8 cellular contexts compared by ENCODE assay signal in genomic region chr11:99739464-99740089, GRCh38.
DNase-seq lines count a peak whose midpoint lies in the region; ATAC-seq and TF ChIP-seq lines count a peak whose summit lies in the region.

No MANE protein-coding gene starts in this region.

- H3K27me3 ChIP-seq in H7 (ENCODE audit: control insufficient read depth, insufficient read depth, low read length): no peaks in the 10 kb centered on the region

- no peaks in the 10 kb centered on the region for H3K27me3 Mint-ChIP-seq in neural crest cell (ENCODE audit: low read depth)
- no peaks in the 10 kb centered on the region for H3K27me3 Mint-ChIP-seq in natural killer cell treated with Interleukin-12 subunit alpha and Interleukin-12 subunit beta and Interleukin-15 and Interleukin-18, amount 100 ng/mL, for 72 hours

- no peaks in the 10 kb centered on the region for H3K4me1 Mint-ChIP-seq in neural crest cell
- H3K4me1 Mint-ChIP-seq in natural killer cell treated with Interleukin-12 subunit alpha and Interleukin-12 subunit beta and Interleukin-15 and Interleukin-18, amount 100 ng/mL, for 72 hours (ENCODE audit: low read depth in 2 of 2): no peaks in the 10 kb centered on the region

- H3K4me3 ChIP-seq in H7 (ENCODE audit: insufficient read depth, low read depth, low read length) (no peak overlapping the region), cardiac fibroblast (replicated peaks in 1 of 2; ENCODE audit: low read depth in 2 of 2, low read length in 2 of 2) (no peak overlapping the region)

- no peak overlapping the region for H3K4me3 Mint-ChIP-seq in neural crest cell
- H3K4me3 Mint-ChIP-seq in natural killer cell treated with Interleukin-12 subunit alpha and Interleukin-12 subunit beta and Interleukin-15 and Interleukin-18, amount 100 ng/mL, for 72 hours: no peak overlapping the region

- no peaks in the 10 kb centered on the region for H3K36me3 ChIP-seq in H7 (replicated peaks; ENCODE audit: control insufficient read depth, insufficient read depth, low read length)

- DNase-seq in AG08395 (ENCODE audit: low spot score) (peak; percentile 1), H7 (peak; percentile 45), NCI-H526 treated with DMSO at 0.1 percent for 48 hours (lab: John Stamatoyannopoulos, UW) (peak; percentile 68), cardiac fibroblast (ENCODE audit: low read depth in 2 of 2) (peak; percentile 70 to 71), neural crest cell (ENCODE audit: low read depth, low spot score) (peak; percentile 32), dedifferentiated amniotic fluid mesenchymal stem cell (ENCODE audit: extremely low spot score) (no peak)
- DNase-seq in natural killer cell treated with Interleukin-12 subunit alpha and Interleukin-12 subunit beta and Interleukin-15 and Interleukin-18, amount 100 ng/mL, for 72 hours (ENCODE audit: low spot score): no peak

- H3K36me3 Mint-ChIP-seq in neural crest cell (ENCODE audit: low read depth): no peaks in the 10 kb centered on the region
- peaks cover 6% of the 10 kb centered on the region for H3K36me3 Mint-ChIP-seq in natural killer cell treated with Interleukin-12 subunit alpha and Interleukin-12 subunit beta and Interleukin-15 and Interleukin-18, amount 100 ng/mL, for 72 hours

- no peaks in the 10 kb centered on the region for H3K9me3 Mint-ChIP-seq in neural crest cell
- peaks cover 13% of the 10 kb centered on the region for H3K9me3 Mint-ChIP-seq in natural killer cell treated with Interleukin-12 subunit alpha and Interleukin-12 subunit beta and Interleukin-15 and Interleukin-18, amount 100 ng/mL, for 72 hours

- no peak overlapping the region for H3K27ac Mint-ChIP-seq in neural crest cell (ENCODE audit: unreplicated experiment)
- no peak overlapping the region for H3K27ac Mint-ChIP-seq in natural killer cell treated with Interleukin-12 subunit alpha and Interleukin-12 subunit beta and Interleukin-15 and Interleukin-18, amount 100 ng/mL, for 72 hours

- ATAC-seq in HG03097 (IDR thresholded peaks at IDR 0.05; ENCODE audit: low FRiP score, unreplicated experiment): no peak
- ATAC-seq in natural killer cell treated with Interleukin-12 subunit alpha and Interleukin-12 subunit beta and Interleukin-15 and Interleukin-18, amount 100 ng/mL, for 72 hours: no peak

- peak; percentile 49 for TF ChIP-seq CTCF in cardiac fibroblast (IDR thresholded peaks at IDR 0.05; ENCODE audit: low read depth, low read length)
- TF ChIP-seq CTCF in neural crest cell (conservative IDR thresholded peaks at IDR 0.05): peak; percentile 80

Comparison
In these comparisons a context has a peak if more than half of its experiments do, and no peak if none do; other contexts are left out.
1. DNase-seq: peak in AG08395 (single experiment), H7 (single experiment), NCI-H526 treated with DMSO at 0.1 percent for 48 hours (single experiment), cardiac fibroblast (2 of 2) and neural crest cell (single experiment); none in dedifferentiated amniotic fluid mesenchymal stem cell (single experiment) and natural killer cell treated with Interleukin-12 subunit alpha and Interleukin-12 subunit beta and Interleukin-15 and Interleukin-18, amount 100 ng/mL, for 72 hours (single experiment).